Comparison of ENCODE assay signal across 10 cellular contexts in the genomic region with DNA sequence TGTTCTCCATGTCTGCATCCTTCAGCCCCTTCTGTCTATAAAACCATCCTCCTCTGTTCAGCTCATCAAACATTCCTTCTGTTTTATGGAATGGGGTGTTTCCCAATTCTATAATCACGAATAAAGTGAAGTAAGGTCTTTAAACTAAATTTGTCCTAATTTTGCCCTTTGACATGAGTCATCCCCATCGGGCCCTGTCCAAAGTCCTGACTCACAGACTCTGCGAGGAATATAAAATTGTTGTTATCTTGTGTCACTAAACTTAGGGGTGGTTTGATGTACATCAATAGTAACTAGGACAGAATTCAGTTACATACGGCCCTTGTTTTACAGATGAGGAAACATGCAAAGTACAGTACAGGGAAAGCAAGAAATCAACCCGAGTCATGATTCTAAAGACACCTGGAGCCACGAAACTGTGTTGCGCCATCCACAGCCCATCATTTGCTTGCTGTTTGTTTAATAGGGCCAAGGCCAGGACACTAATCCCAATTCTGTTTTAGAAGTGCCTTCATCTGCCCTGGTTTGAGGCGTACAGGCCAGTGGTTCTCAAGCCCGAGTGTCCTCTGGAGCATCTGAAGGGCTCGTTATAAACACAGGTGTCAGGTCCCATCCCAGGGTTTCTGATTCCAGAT. TPM values are rescaled to one million over a fixed set of nuclear protein-coding genes. Genes with fewer than 3 reads are reported as not detected.
A peak's percentile ranks its signal among the peaks of the same experiment; 100 is the strongest.
DNase-seq lines count a peak whose midpoint lies in the region; ATAC-seq and TF ChIP-seq lines count a peak whose summit lies in the region.
"Had no signal": no experiment of that assay in that cellular context is flagged by ENCODE, and none has a peak within 500 bp of the region (broad histone marks: within the 10 kb centered on the region; RNA-seq: fewer than 3 reads in every experiment).

No MANE protein-coding gene starts in this region.

- H3K27me3 Mint-ChIP-seq in central memory CD8-positive, alpha-beta T cell = no peaks in the 10 kb centered on the region

- H3K27me3 ChIP-seq in muscle layer of duodenum (ENCODE audit: low read depth, low read length) (no peaks in the 10 kb centered on the region), A673 (replicated peaks; ENCODE audit: insufficient read depth, low read depth, low read length, poor library complexity) (peaks cover 7% of the 10 kb centered on the region)

- H3K27ac ChIP-seq in muscle layer of duodenum (ENCODE audit: low read length) = peak overlapping the region; percentile 62
- H3K27ac ChIP-seq in A673 (ENCODE audit: low read depth, low read length, poor library complexity, severe bottlenecking) = no peak overlapping the region

- ATAC-seq in central memory CD8-positive, alpha-beta T cell (replicated peaks; ENCODE audit: extremely low read depth, poor library complexity, severe bottlenecking) = no peak

- H3K9me3 ChIP-seq in muscle layer of duodenum (ENCODE audit: control insufficient read depth in 1 of 2, low read length in 2 of 2) (no peaks in the 10 kb centered on the region), A673 (ENCODE audit: low read depth, low read length, poor library complexity, severe bottlenecking) (no peaks in the 10 kb centered on the region)

- no peak overlapping the region for H3K4me3 Mint-ChIP-seq in central memory CD8-positive, alpha-beta T cell

- intact Hi-C loops in A673 (cut with micrococcal nuclease; ENCODE audit: unreplicated experiment) = no loop called here

- POLR2A ChIA-PET in A673 (lab: Charles Lee; ENCODE audit: low non-redundant PET) = no interaction called here

- H3K4me3 ChIP-seq in muscle layer of duodenum (ENCODE audit: low read depth in 1 of 2, low read length in 2 of 2) (no peak overlapping the region), A673 (ENCODE audit: low read depth, low read length, poor library complexity, severe bottlenecking) (no peak overlapping the region)

- peaks cover 58% of the 10 kb centered on the region for H3K4me1 Mint-ChIP-seq in central memory CD8-positive, alpha-beta T cell

- H3K36me3 Mint-ChIP-seq in central memory CD8-positive, alpha-beta T cell (ENCODE audit: insufficient read depth) = peaks cover 21% of the 10 kb centered on the region

- H3K27ac Mint-ChIP-seq in central memory CD8-positive, alpha-beta T cell (ENCODE audit: low read depth) = peak overlapping the region; percentile 53

- H3K36me3 ChIP-seq in muscle layer of duodenum (ENCODE audit: control insufficient read depth in 1 of 2, insufficient read depth in 2 of 2, low read length in 2 of 2) = no peaks in the 10 kb centered on the region
- H3K36me3 ChIP-seq in A673 (ENCODE audit: insufficient read depth, low read length, poor library complexity, severe bottlenecking) = no peaks in the 10 kb centered on the region

- TF ChIP-seq EP300 in Ishikawa (IDR thresholded peaks at IDR 0.05; ENCODE audit: borderline replicate concordance) = no peak

- no TSS peak for BruUV-seq in A673 (replicated peaks; lab: Mats Ljungman, UMichigan)

- H3K4me1 ChIP-seq in muscle layer of duodenum (ENCODE audit: control insufficient read depth in 1 of 2, insufficient read depth in 2 of 2, low read length in 2 of 2) (peaks cover 43 to 66% of the 10 kb centered on the region in 2 donors), A673 (ENCODE audit: insufficient read depth, low read length, poor library complexity, severe bottlenecking) (peaks cover 15% of the 10 kb centered on the region)

- TF ChIP-seq CTCF in A673 (conservative IDR thresholded peaks at IDR 0.05; ENCODE audit: low read depth, low read length) = no peak

- no peaks in the 10 kb centered on the region for H3K9me3 Mint-ChIP-seq in central memory CD8-positive, alpha-beta T cell

- TF ChIP-seq RAD21 in Ishikawa (IDR thresholded peaks at IDR 0.05; ENCODE audit: low read depth) = no peak

- peak; percentile 65 for DNase-seq in AG08396 (ENCODE audit: low spot score)
- no peak for DNase-seq in central memory CD8-positive, alpha-beta T cell (ENCODE audit: low spot score in 2 of 2)
- DNase-seq in A673 (ENCODE audit: low spot score) = no peak
- no peak for DNase-seq in NCI-H446 (lab: John Stamatoyannopoulos, UW)
- no peak for DNase-seq in ecto neural progenitor cell (ENCODE audit: low spot score)
- no peak for DNase-seq in GDM1 (lab: John Stamatoyannopoulos, UW)

- CTCF ChIA-PET in A673 (lab: Charles Lee) = no interaction called here

TF ChIP-seq in Ishikawa, 13 proteins besides CTCF, POLR2A, EP300 and RAD21:
- TF ChIP-seq NFIC (IDR thresholded peaks at IDR 0.05) = no peak
- TF ChIP-seq, protein P1, sequence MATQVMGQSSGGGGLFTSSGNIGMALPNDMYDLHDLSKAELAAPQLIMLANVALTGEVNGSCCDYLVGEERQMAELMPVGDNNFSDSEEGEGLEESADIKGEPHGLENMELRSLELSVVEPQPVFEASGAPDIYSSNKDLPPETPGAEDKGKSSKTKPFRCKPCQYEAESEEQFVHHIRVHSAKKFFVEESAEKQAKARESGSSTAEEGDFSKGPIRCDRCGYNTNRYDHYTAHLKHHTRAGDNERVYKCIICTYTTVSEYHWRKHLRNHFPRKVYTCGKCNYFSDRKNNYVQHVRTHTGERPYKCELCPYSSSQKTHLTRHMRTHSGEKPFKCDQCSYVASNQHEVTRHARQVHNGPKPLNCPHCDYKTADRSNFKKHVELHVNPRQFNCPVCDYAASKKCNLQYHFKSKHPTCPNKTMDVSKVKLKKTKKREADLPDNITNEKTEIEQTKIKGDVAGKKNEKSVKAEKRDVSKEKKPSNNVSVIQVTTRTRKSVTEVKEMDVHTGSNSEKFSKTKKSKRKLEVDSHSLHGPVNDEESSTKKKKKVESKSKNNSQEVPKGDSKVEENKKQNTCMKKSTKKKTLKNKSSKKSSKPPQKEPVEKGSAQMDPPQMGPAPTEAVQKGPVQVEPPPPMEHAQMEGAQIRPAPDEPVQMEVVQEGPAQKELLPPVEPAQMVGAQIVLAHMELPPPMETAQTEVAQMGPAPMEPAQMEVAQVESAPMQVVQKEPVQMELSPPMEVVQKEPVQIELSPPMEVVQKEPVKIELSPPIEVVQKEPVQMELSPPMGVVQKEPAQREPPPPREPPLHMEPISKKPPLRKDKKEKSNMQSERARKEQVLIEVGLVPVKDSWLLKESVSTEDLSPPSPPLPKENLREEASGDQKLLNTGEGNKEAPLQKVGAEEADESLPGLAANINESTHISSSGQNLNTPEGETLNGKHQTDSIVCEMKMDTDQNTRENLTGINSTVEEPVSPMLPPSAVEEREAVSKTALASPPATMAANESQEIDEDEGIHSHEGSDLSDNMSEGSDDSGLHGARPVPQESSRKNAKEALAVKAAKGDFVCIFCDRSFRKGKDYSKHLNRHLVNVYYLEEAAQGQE (IDR thresholded peaks at IDR 0.05; ENCODE audit: low read depth) = peak; percentile 85
- TF ChIP-seq, protein P2, sequence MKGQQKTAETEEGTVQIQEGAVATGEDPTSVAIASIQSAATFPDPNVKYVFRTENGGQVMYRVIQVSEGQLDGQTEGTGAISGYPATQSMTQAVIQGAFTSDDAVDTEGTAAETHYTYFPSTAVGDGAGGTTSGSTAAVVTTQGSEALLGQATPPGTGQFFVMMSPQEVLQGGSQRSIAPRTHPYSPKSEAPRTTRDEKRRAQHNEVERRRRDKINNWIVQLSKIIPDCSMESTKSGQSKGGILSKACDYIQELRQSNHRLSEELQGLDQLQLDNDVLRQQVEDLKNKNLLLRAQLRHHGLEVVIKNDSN (IDR thresholded peaks at IDR 0.05) = no peak
- no peak for TF ChIP-seq ZBTB7A (IDR thresholded peaks at IDR 0.05; ENCODE audit: low read depth)
- TF ChIP-seq CEBPB (IDR thresholded peaks at IDR 0.05) = peak; percentile 16; the same call in 1 of the 2 replicates
- no peak for TF ChIP-seq TEAD4 (IDR thresholded peaks at IDR 0.05)
- TF ChIP-seq YY1 (IDR thresholded peaks at IDR 0.05; ENCODE audit: low read depth) = no peak

RNA-seq across cellular contexts. Expression of a gene that starts 2.8 kb away (rescaled TPM):
- 3.9 and 4.9 TPM in 2 replicates for total RNA-seq in A673 (2021)

RNA-seq across cellular contexts. Expression of a gene that starts 26.8 kb away (rescaled TPM):
- not detected in 2 replicates for total RNA-seq in A673 (2021)
- total RNA-seq: bronchial epithelial cell, urinary bladder had no signal
